In genomic region chr11:106076421-106076922, GRCh38 we compare ENCODE assay signal across 8 cellular contexts. TPM values are rescaled to one million over a fixed set of nuclear protein-coding genes. Genes with fewer than 3 reads are reported as not detected.
A peak's percentile ranks its signal among the peaks of the same experiment; 100 is the strongest.
DNase-seq lines count a peak whose midpoint lies in the region; ATAC-seq and TF ChIP-seq lines count a peak whose summit lies in the region.

No MANE protein-coding gene starts in this region.

- H3K9me3 Mint-ChIP-seq in Caco-2 (ENCODE audit: unreplicated experiment) = no peaks in the 10 kb centered on the region
- no peaks in the 10 kb centered on the region for H3K9me3 Mint-ChIP-seq in activated naive CD4-positive, alpha-beta T cell treated with anti-CD3 and anti-CD28 coated beads for 36 hours

- POLR2A ChIA-PET in Caco-2 (lab: Charles Lee) = interaction anchor here (0.6 to 1.0 kb wide), 2 partner anchors 149 to 1381 kb away, joined by 3 read pairs; partner anchors contain the start of gene CWF19L2

- H3K36me3 ChIP-seq in Caco-2 (ENCODE audit: control insufficient read depth, insufficient read depth, low read length) = 0 out of 2 replicates have a peak, but pooled peaks cover 2% of the 10 kb centered on the region
- peaks cover 3% of the 10 kb centered on the region for H3K36me3 ChIP-seq in iPS-15b (ENCODE audit: control insufficient read depth, insufficient read depth, low read length)

- peak overlapping the region; percentile 73 for H3K9ac ChIP-seq in iPS-15b (ENCODE audit: low read depth, low read length)

- intact Hi-C loops in Caco-2 (cut with micrococcal nuclease; ENCODE audit: unreplicated experiment) = loop anchor here (2.0 to 10.0 kb wide), 3 partner anchors 124 to 1378 kb away; partner anchors contain the start of gene CWF19L2
- intact Hi-C loops in activated naive CD4-positive, alpha-beta T cell treated with anti-CD3 and anti-CD28 coated beads for 36 hours (cut with micrococcal nuclease) = loop anchor here (2.0 to 10.0 kb wide), 5 partner anchors 1032 to 1781 kb away; partner anchors contain the start of genes ALKBH8, CARD16 and SLC35F2

- H3K9me3 ChIP-seq in Caco-2 = no peaks in the 10 kb centered on the region
- H3K9me3 ChIP-seq in iPS-15b (ENCODE audit: control insufficient read depth, insufficient read depth, low read length) = no peaks in the 10 kb centered on the region

- H3K36me3 Mint-ChIP-seq in Caco-2 (ENCODE audit: insufficient read depth, unreplicated experiment) = peaks cover 34% of the 10 kb centered on the region
- peaks cover 15% of the 10 kb centered on the region for H3K36me3 Mint-ChIP-seq in activated naive CD4-positive, alpha-beta T cell treated with anti-CD3 and anti-CD28 coated beads for 36 hours (ENCODE audit: low read depth)

- peak; percentile 0 for ATAC-seq in HG03520 (IDR thresholded peaks at IDR 0.05; ENCODE audit: unreplicated experiment)

- peaks cover 19% of the 10 kb centered on the region for H3K4me1 ChIP-seq in Caco-2
- H3K4me1 ChIP-seq in iPS-15b (ENCODE audit: control insufficient read depth, insufficient read depth, low read length) = peaks cover 6% of the 10 kb centered on the region

- H3K27me3 ChIP-seq in Caco-2 (replicated peaks; ENCODE audit: control insufficient read depth, insufficient read depth, low read length) (no peaks in the 10 kb centered on the region), iPS-15b (ENCODE audit: control insufficient read depth, insufficient read depth, low read length) (no peaks in the 10 kb centered on the region)

- TF ChIP-seq CTCF in Caco-2 (IDR thresholded peaks at IDR 0.05; ENCODE audit: insufficient read depth in 1 of 2, low read depth in 1 of 2, low read length in 1 of 2, severe bottlenecking in 1 of 2, unreplicated experiment in 1 of 2) = no peak

- peak overlapping the region; percentile 94 for H3K4me3 Mint-ChIP-seq in Caco-2 (ENCODE audit: unreplicated experiment)
- H3K4me3 Mint-ChIP-seq in activated naive CD4-positive, alpha-beta T cell treated with anti-CD3 and anti-CD28 coated beads for 36 hours = peak overlapping the region; percentile 91

- H3K4me3 ChIP-seq in Caco-2 (ENCODE audit: low read depth, low read length) (peak overlapping the region; percentile 99), iPS-15b (ENCODE audit: low read depth, low read length) (peak overlapping the region; percentile 94)

- BruUV-seq in Caco-2 (replicated peaks; lab: Mats Ljungman, UMichigan) = no TSS peak

- CTCF ChIA-PET in Caco-2 (lab: Charles Lee) = interaction anchor here (1.2 to 1.6 kb wide), 3 partner anchors 8 to 15 kb away, joined by 3 to 6 read pairs (median 3); no protein-coding TSS in a partner anchor
- CTCF ChIA-PET in activated naive CD4-positive, alpha-beta T cell treated with anti-CD3 and anti-CD28 coated beads for 36 hours (lab: Charles Lee) = interaction anchor here (1.0 to 2.3 kb wide), 3 partner anchors 9 to 15 kb away, joined by 3 to 14 read pairs (median 3); no protein-coding TSS in a partner anchor

- H3K27ac Mint-ChIP-seq in Caco-2 (ENCODE audit: unreplicated experiment) = peak overlapping the region; percentile 94
- peak overlapping the region; percentile 91 for H3K27ac Mint-ChIP-seq in activated naive CD4-positive, alpha-beta T cell treated with anti-CD3 and anti-CD28 coated beads for 36 hours

- DNase-seq in Caco-2 (no peak), NCI-H226 (no peak), middle frontal gyrus (ENCODE audit: extremely low spot score, low spot score) (no peak), NOMO-1 treated with DMSO at 0.1 percent for 48 hours (lab: John Stamatoyannopoulos, UW; ENCODE audit: unreplicated experiment) (no peak)
- peak; percentile 11 for DNase-seq in activated naive CD4-positive, alpha-beta T cell treated with anti-CD3 and anti-CD28 coated beads for 36 hours
- DNase-seq in stimulated activated CD8-positive, alpha-beta memory T cell treated with anti-CD3 and anti-CD28 coated beads, Interleukin-4, amount 100 ng/mL, for 48 hours = peak; percentile 31

- H3K27me3 Mint-ChIP-seq in Caco-2 (ENCODE audit: insufficient read depth, unreplicated experiment) = no peaks in the 10 kb centered on the region
- no peaks in the 10 kb centered on the region for H3K27me3 Mint-ChIP-seq in activated naive CD4-positive, alpha-beta T cell treated with anti-CD3 and anti-CD28 coated beads for 36 hours (ENCODE audit: low read depth)

- H3K4me1 Mint-ChIP-seq in Caco-2 (ENCODE audit: low read depth, unreplicated experiment) = peaks cover 18% of the 10 kb centered on the region
- H3K4me1 Mint-ChIP-seq in activated naive CD4-positive, alpha-beta T cell treated with anti-CD3 and anti-CD28 coated beads for 36 hours (ENCODE audit: low read depth) = peaks cover 43% of the 10 kb centered on the region

RNA-seq across cellular contexts. Expression of gene KBTBD3, which starts 0.7 kb away (rescaled TPM):
- total RNA-seq in Caco-2 (2022) = 3.2 and 5.6 TPM in 2 replicates
- total RNA-seq in activated naive CD4-positive, alpha-beta T cell treated with anti-CD3 and anti-CD28 coated beads for 36 hours = 1 to 10 TPM; 6.6 to 7.9 TPM

RNA-seq across cellular contexts. Expression of gene AASDHPPT, which starts 1.0 kb away (rescaled TPM):
- 64.8 and 70.4 TPM in 2 replicates for total RNA-seq in Caco-2 (2022)
- 10 to 100 TPM; 36.2 to 37.1 TPM for total RNA-seq in activated naive CD4-positive, alpha-beta T cell treated with anti-CD3 and anti-CD28 coated beads for 36 hours

RNA-seq across cellular contexts. Expression of gene MSANTD4, which starts 54.4 kb away (rescaled TPM):
- 24.2 and 25.7 TPM in 2 replicates for total RNA-seq in Caco-2 (2022)
- 10 to 100 TPM; 11.5 to 12.0 TPM for total RNA-seq in activated naive CD4-positive, alpha-beta T cell treated with anti-CD3 and anti-CD28 coated beads for 36 hours

Comparison
In these comparisons a context has a peak if more than half of its experiments do, and no peak if none do; other contexts are left out.
1. DNase-seq: peak in activated naive CD4-positive, alpha-beta T cell treated with anti-CD3 and anti-CD28 coated beads for 36 hours (single experiment) and stimulated activated CD8-positive, alpha-beta memory T cell treated with anti-CD3 and anti-CD28 coated beads, Interleukin-4, amount 100 ng/mL, for 48 hours (single experiment); none in Caco-2 (0 of 2), NCI-H226 (single experiment), middle frontal gyrus (single experiment) and NOMO-1 treated with DMSO at 0.1 percent for 48 hours (single experiment).